18 cellular contexts compared by ENCODE assay signal in the genomic region with DNA sequence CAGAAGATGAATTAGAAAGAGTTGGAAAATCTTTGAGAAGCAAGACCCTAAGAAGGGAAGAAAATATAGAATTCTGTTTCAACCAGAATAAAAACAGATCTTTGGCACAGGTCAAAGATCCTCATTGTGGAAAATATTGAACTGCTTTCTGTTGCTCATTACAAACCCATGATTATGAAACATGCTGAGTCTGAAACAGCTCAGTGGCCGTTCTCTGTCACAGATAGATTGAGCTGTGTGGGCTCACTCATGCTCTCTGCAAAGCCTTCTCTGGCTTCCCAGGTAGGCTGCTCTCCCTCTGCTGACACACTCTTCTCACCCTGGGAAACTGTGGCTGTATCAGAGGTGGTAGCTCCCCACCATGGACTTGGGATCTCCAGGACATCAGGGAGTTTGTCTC. TPM values are rescaled to one million over a fixed set of nuclear protein-coding genes. Genes with fewer than 3 reads are reported as not detected.
DNase-seq lines count a peak whose midpoint lies in the region; ATAC-seq lines count a peak whose summit lies in the region.
"Had no signal": no experiment of that assay in that cellular context is flagged by ENCODE, and none has a peak within 500 bp of the region (broad histone marks: within the 10 kb centered on the region; RNA-seq: fewer than 3 reads in every experiment).

No MANE protein-coding gene starts in this region.

- no peak overlapping the region for H3K27ac Mint-ChIP-seq in activated CD4-positive, alpha-beta T cell treated with anti-CD3 and anti-CD28 coated beads for 36 hours
- H3K27ac Mint-ChIP-seq in activated T-helper 17 cell treated with anti-CD3 and anti-CD28 coated beads, Interleukin-2, amount 50 U/mL, for 72 hours: peak overlapping the region; percentile 30

- POLR2A ChIA-PET in activated CD4-positive, alpha-beta T cell treated with anti-CD3 and anti-CD28 coated beads for 36 hours (lab: Charles Lee): no interaction called here

- no peaks in the 10 kb centered on the region for H3K4me1 Mint-ChIP-seq in activated CD4-positive, alpha-beta T cell treated with anti-CD3 and anti-CD28 coated beads for 36 hours
- no peaks in the 10 kb centered on the region for H3K4me1 Mint-ChIP-seq in activated T-helper 17 cell treated with anti-CD3 and anti-CD28 coated beads, Interleukin-2, amount 50 U/mL, for 72 hours

- no peaks in the 10 kb centered on the region for H3K36me3 Mint-ChIP-seq in activated CD4-positive, alpha-beta T cell treated with anti-CD3 and anti-CD28 coated beads for 36 hours (ENCODE audit: low read depth)
- H3K36me3 Mint-ChIP-seq in activated T-helper 17 cell treated with anti-CD3 and anti-CD28 coated beads, Interleukin-2, amount 50 U/mL, for 72 hours (ENCODE audit: low read depth): no peaks in the 10 kb centered on the region
- H3K36me3 Mint-ChIP-seq: CD4-positive, alpha-beta memory T cell had no signal

- CTCF ChIA-PET in activated CD4-positive, alpha-beta T cell treated with anti-CD3 and anti-CD28 coated beads for 36 hours (lab: Charles Lee): interaction anchor here (1.5 kb wide), 1 partner anchor 105 kb away, joined by 5 read pairs; no protein-coding TSS in a partner anchor

- H3K4me3 Mint-ChIP-seq in activated CD4-positive, alpha-beta T cell treated with anti-CD3 and anti-CD28 coated beads for 36 hours: no peak overlapping the region
- H3K4me3 Mint-ChIP-seq in activated T-helper 17 cell treated with anti-CD3 and anti-CD28 coated beads, Interleukin-2, amount 50 U/mL, for 72 hours: no peak overlapping the region
- H3K4me3 Mint-ChIP-seq: CD4-positive, alpha-beta memory T cell had no signal

- intact Hi-C loops in activated CD4-positive, alpha-beta T cell treated with anti-CD3 and anti-CD28 coated beads for 36 hours (cut with DNase I, micrococcal nuclease): no loop called here

- peaks cover 5% of the 10 kb centered on the region for H3K27me3 Mint-ChIP-seq in activated CD4-positive, alpha-beta T cell treated with anti-CD3 and anti-CD28 coated beads for 36 hours
- peaks cover 8% of the 10 kb centered on the region for H3K27me3 Mint-ChIP-seq in activated T-helper 17 cell treated with anti-CD3 and anti-CD28 coated beads, Interleukin-2, amount 50 U/mL, for 72 hours

- DNase-seq in activated CD4-positive, alpha-beta T cell treated with anti-CD3 and anti-CD28 coated beads for 36 hours: no peak
- no peak for DNase-seq in activated CD4-positive, alpha-beta T cell treated with anti-CD3 and anti-CD28 coated beads for 4 hours
- DNase-seq in iris pigment epithelial cell (ENCODE audit: low read depth): peak; percentile 39
- DNase-seq in stromal cell of bone marrow (ENCODE audit: low read depth): peak; percentile 36
- DNase-seq in dedifferentiated amniotic fluid mesenchymal stem cell (ENCODE audit: extremely low spot score): no peak
- DNase-seq in COLO829 (ENCODE audit: low spot score): no peak
- DNase-seq: CD4-positive, alpha-beta memory T cell; H7; NCI-H1105 treated with DMSO at 0.1 percent for 48 hours; NCI-H1694; NCI-H748 treated with DMSO at 0.1 percent for 48 hours; NK-92 treated with Interleukin-12 subunit alpha and Interleukin-12 subunit beta, amount 100 ng/mL, for 24 hours; Peyer's patch had no signal

- H3K9me3 Mint-ChIP-seq in activated CD4-positive, alpha-beta T cell treated with anti-CD3 and anti-CD28 coated beads for 36 hours (ENCODE audit: low read depth): no peaks in the 10 kb centered on the region
- H3K9me3 Mint-ChIP-seq in activated T-helper 17 cell treated with anti-CD3 and anti-CD28 coated beads, Interleukin-2, amount 50 U/mL, for 72 hours: no peaks in the 10 kb centered on the region

- peak; percentile 16 for ATAC-seq in activated CD4-positive, alpha-beta T cell treated with anti-CD3 and anti-CD28 coated beads for 36 hours
- ATAC-seq in activated T-helper 17 cell treated with anti-CD3 and anti-CD28 coated beads, Interleukin-2, amount 50 U/mL, for 72 hours (replicated peaks): peak; percentile 52
- ATAC-seq in GM19035 (IDR thresholded peaks at IDR 0.05; ENCODE audit: unreplicated experiment): no peak
- ATAC-seq: K562 had no signal

RNA-seq across cellular contexts. Expression of gene KRT38, which starts 3.4 kb away (rescaled TPM):
- total RNA-seq in activated CD4-positive, alpha-beta T cell treated with anti-CD3 and anti-CD28 coated beads for 36 hours: not detected
- total RNA-seq in activated T-helper 17 cell treated with anti-CD3 and anti-CD28 coated beads, Interleukin-2, amount 50 U/mL, for 72 hours: not detected
- total RNA-seq: CD4-positive, alpha-beta memory T cell; H7; K562; NCI-H460; Peyer's patch; SJSA1 had no signal

RNA-seq across cellular contexts. Expression of gene KRT37, which starts 19.8 kb away (rescaled TPM):
- total RNA-seq in activated CD4-positive, alpha-beta T cell treated with anti-CD3 and anti-CD28 coated beads for 36 hours: not detected
- total RNA-seq in activated T-helper 17 cell treated with anti-CD3 and anti-CD28 coated beads, Interleukin-2, amount 50 U/mL, for 72 hours: not detected
- total RNA-seq: CD4-positive, alpha-beta memory T cell; H7; K562; NCI-H460; Peyer's patch; SJSA1 had no signal

RNA-seq across cellular contexts. Expression of gene KRT32, which starts 23.0 kb away (rescaled TPM):
- total RNA-seq in activated CD4-positive, alpha-beta T cell treated with anti-CD3 and anti-CD28 coated beads for 36 hours: not detected
- not detected for total RNA-seq in activated T-helper 17 cell treated with anti-CD3 and anti-CD28 coated beads, Interleukin-2, amount 50 U/mL, for 72 hours
- total RNA-seq: CD4-positive, alpha-beta memory T cell; H7; K562; NCI-H460; Peyer's patch; SJSA1 had no signal

RNA-seq across cellular contexts. Expression of gene KRT35, which starts 36.8 kb away (rescaled TPM):
- total RNA-seq in activated CD4-positive, alpha-beta T cell treated with anti-CD3 and anti-CD28 coated beads for 36 hours: not detected
- total RNA-seq in activated T-helper 17 cell treated with anti-CD3 and anti-CD28 coated beads, Interleukin-2, amount 50 U/mL, for 72 hours: not detected
- total RNA-seq: CD4-positive, alpha-beta memory T cell; H7; K562; NCI-H460; Peyer's patch; SJSA1 had no signal

RNA-seq across cellular contexts. Expression of gene KRT36, which starts 45.5 kb away (rescaled TPM):
- not detected for total RNA-seq in activated CD4-positive, alpha-beta T cell treated with anti-CD3 and anti-CD28 coated beads for 36 hours
- total RNA-seq in activated T-helper 17 cell treated with anti-CD3 and anti-CD28 coated beads, Interleukin-2, amount 50 U/mL, for 72 hours: not detected
- total RNA-seq: CD4-positive, alpha-beta memory T cell; H7; K562; NCI-H460; Peyer's patch; SJSA1 had no signal

Comparison
In these comparisons a context has a peak if more than half of its experiments do, and no peak if none do; other contexts are left out.
1. DNase-seq: peak in iris pigment epithelial cell (single experiment) and stromal cell of bone marrow (single experiment); none in activated CD4-positive, alpha-beta T cell treated with anti-CD3 and anti-CD28 coated beads for 36 hours (single experiment), activated CD4-positive, alpha-beta T cell treated with anti-CD3 and anti-CD28 coated beads for 4 hours (0 of 2), dedifferentiated amniotic fluid mesenchymal stem cell (single experiment) and COLO829 (single experiment).